23 cellular contexts compared by ENCODE assay signal in genomic region chr6:166705070-166705469, GRCh38.
"Had no signal": no experiment of that assay in that cellular context is flagged by ENCODE, and none has a peak within 500 bp of the region (broad histone marks: within the 10 kb centered on the region; RNA-seq: fewer than 3 reads in every experiment).

No MANE protein-coding gene starts in this region.

- H3K4me1 ChIP-seq: thyroid gland had no signal

- H3K9me3 Mint-ChIP-seq: activated CD4-positive, alpha-beta memory T cell treated with anti-CD3 and anti-CD28 coated beads for 36 hours; activated CD4-positive, alpha-beta T cell treated with anti-CD3 and anti-CD28 coated beads, Interleukin-2, amount 10 ng/mL, durations not matched to agents 24 days and 14 days; activated naive CD4-positive, alpha-beta T cell treated with anti-CD3 and anti-CD28 coated beads, Interleukin-2, amount 10 ng/mL, durations not matched to agents 7 days and 5 days; activated naive CD8-positive, alpha-beta T cell treated with anti-CD3 and anti-CD28 coated beads, Interleukin-2, amount 10 ng/mL, durations not matched to agents 7 days and 5 days; activated T-cell treated with anti-CD3 and anti-CD28 coated beads, Interleukin-2, amount 50 U/mL, for 24 hours; natural killer cell treated with Interleukin-12 subunit alpha and Interleukin-12 subunit beta and Interleukin-15 and Interleukin-18, amount 100 ng/mL, for 72 hours; stimulated activated naive B cell treated with anti-CD40 and anti-IgM and Interleukin-4, amounts not matched to agents 10 μg/mL and 1 μg/mL and 100 μg/mL, for 72 hours had no signal

- H3K36me3 Mint-ChIP-seq: activated CD4-positive, alpha-beta memory T cell treated with anti-CD3 and anti-CD28 coated beads for 36 hours; activated naive CD4-positive, alpha-beta T cell treated with anti-CD3 and anti-CD28 coated beads, Interleukin-2, amount 10 ng/mL, durations not matched to agents 7 days and 5 days; activated naive CD8-positive, alpha-beta T cell treated with anti-CD3 and anti-CD28 coated beads, Interleukin-2, amount 10 ng/mL, durations not matched to agents 7 days and 5 days; natural killer cell treated with Interleukin-12 subunit alpha and Interleukin-12 subunit beta and Interleukin-15 and Interleukin-18, amount 100 ng/mL, for 72 hours had no signal

- ATAC-seq: left lung; mucosa of descending colon; natural killer cell treated with Interleukin-12 subunit alpha and Interleukin-12 subunit beta and Interleukin-15 and Interleukin-18, amount 100 ng/mL, for 72 hours; stimulated activated naive B cell treated with anti-CD40 and anti-IgM and Interleukin-4, amounts not matched to agents 10 μg/mL and 1 μg/mL and 100 μg/mL, for 72 hours had no signal

- H3K27ac Mint-ChIP-seq: activated CD4-positive, alpha-beta memory T cell treated with anti-CD3 and anti-CD28 coated beads for 36 hours; activated CD4-positive, alpha-beta T cell treated with anti-CD3 and anti-CD28 coated beads, Interleukin-2, amount 10 ng/mL, durations not matched to agents 24 days and 14 days; activated naive CD4-positive, alpha-beta T cell treated with anti-CD3 and anti-CD28 coated beads, Interleukin-2, amount 10 ng/mL, durations not matched to agents 7 days and 5 days; activated naive CD8-positive, alpha-beta T cell treated with anti-CD3 and anti-CD28 coated beads, Interleukin-2, amount 10 ng/mL, durations not matched to agents 7 days and 5 days; activated T-cell treated with anti-CD3 and anti-CD28 coated beads, Interleukin-2, amount 50 U/mL, for 24 hours; natural killer cell treated with Interleukin-12 subunit alpha and Interleukin-12 subunit beta and Interleukin-15 and Interleukin-18, amount 100 ng/mL, for 72 hours; progenitor cell of endocrine pancreas; stimulated activated naive B cell treated with anti-CD40 and anti-IgM and Interleukin-4, amounts not matched to agents 10 μg/mL and 1 μg/mL and 100 μg/mL, for 72 hours had no signal

- H3K4me3 Mint-ChIP-seq: activated CD4-positive, alpha-beta memory T cell treated with anti-CD3 and anti-CD28 coated beads for 36 hours; activated CD4-positive, alpha-beta T cell treated with anti-CD3 and anti-CD28 coated beads, Interleukin-2, amount 10 ng/mL, durations not matched to agents 24 days and 14 days; activated naive CD4-positive, alpha-beta T cell treated with anti-CD3 and anti-CD28 coated beads, Interleukin-2, amount 10 ng/mL, durations not matched to agents 7 days and 5 days; activated naive CD8-positive, alpha-beta T cell treated with anti-CD3 and anti-CD28 coated beads, Interleukin-2, amount 10 ng/mL, durations not matched to agents 7 days and 5 days; activated T-cell treated with anti-CD3 and anti-CD28 coated beads, Interleukin-2, amount 50 U/mL, for 24 hours; natural killer cell treated with Interleukin-12 subunit alpha and Interleukin-12 subunit beta and Interleukin-15 and Interleukin-18, amount 100 ng/mL, for 72 hours; stimulated activated naive B cell treated with anti-CD40 and anti-IgM and Interleukin-4, amounts not matched to agents 10 μg/mL and 1 μg/mL and 100 μg/mL, for 72 hours had no signal

- H3K9me3 ChIP-seq: left lung, mucosa of descending colon, stomach, thyroid gland, upper lobe of left lung had no signal

- H3K27me3 Mint-ChIP-seq: activated CD4-positive, alpha-beta memory T cell treated with anti-CD3 and anti-CD28 coated beads for 36 hours had no signal

- H3K27ac ChIP-seq: left lung, stomach, thyroid gland, upper lobe of left lung had no signal

- H3K4me3 ChIP-seq: left lung, mucosa of descending colon, smooth muscle cell, stomach, thyroid gland, upper lobe of left lung had no signal

- DNase-seq: activated CD4-positive, alpha-beta memory T cell treated with anti-CD3 and anti-CD28 coated beads for 36 hours; activated CD4-positive, alpha-beta T cell treated with anti-CD3 and anti-CD28 coated beads, Interleukin-2, amount 10 ng/mL, durations not matched to agents 24 days and 14 days; activated CD4-positive, CD25-positive, alpha-beta regulatory T cell treated with anti-CD3 and anti-CD28 coated beads, Interleukin-2, amount 50 U/mL, for 72 hours; activated CD8-positive, alpha-beta memory T cell treated with anti-CD3 and anti-CD28 coated beads, Interleukin-2, amount 50 U/mL, for 48 hours; activated gamma-delta T cell; activated naive CD4-positive, alpha-beta T cell treated with anti-CD3 and anti-CD28 coated beads, Interleukin-2, amount 10 ng/mL, durations not matched to agents 7 days and 5 days; activated naive CD8-positive, alpha-beta T cell treated with anti-CD3 and anti-CD28 coated beads, Interleukin-2, amount 10 ng/mL, durations not matched to agents 7 days and 5 days; activated T-cell treated with anti-CD3 and anti-CD28 coated beads, Interleukin-2, amount 50 U/mL, for 24 hours; caudate nucleus; effector CD4-positive, alpha-beta T cell; foreskin melanocyte; kidney glomerular epithelial cell; left lung; mucosa of descending colon; stimulated activated CD4-positive, alpha-beta T cell treated with anti-CD3 and anti-CD28 coated beads, Interleukin-2, amount 100 ng/mL, for 24 hours; stimulated activated naive B cell treated with anti-CD40 and anti-IgM and Interleukin-4, amounts not matched to agents 10 μg/mL and 1 μg/mL and 100 μg/mL, for 72 hours; stomach; T-helper 2 cell; thyroid gland; upper lobe of left lung had no signal

- H3K36me3 ChIP-seq: left lung, stomach, thyroid gland, upper lobe of left lung had no signal

- H3K27me3 ChIP-seq: left lung, stomach, thyroid gland, upper lobe of left lung had no signal

- H3K4me1 Mint-ChIP-seq: activated naive CD4-positive, alpha-beta T cell treated with anti-CD3 and anti-CD28 coated beads, Interleukin-2, amount 10 ng/mL, durations not matched to agents 7 days and 5 days; activated naive CD8-positive, alpha-beta T cell treated with anti-CD3 and anti-CD28 coated beads, Interleukin-2, amount 10 ng/mL, durations not matched to agents 7 days and 5 days had no signal
